In genomic region chr17:2372180-2372579, GRCh38 we compare ENCODE assay signal across 26 cellular contexts.
"Had no signal": no experiment of that assay in that cellular context is flagged by ENCODE, and none has a peak within 500 bp of the region (broad histone marks: within the 10 kb centered on the region; RNA-seq: fewer than 3 reads in every experiment).

No MANE protein-coding gene starts in this region.

- FAIRE-seq: HTR-8/SVneo, K562, RCC 7860 had no signal

- H3K4me1 Mint-ChIP-seq: IgD-negative memory B cell had no signal

- H3K4me3 ChIP-seq: K562, SJSA1, SK-N-MC had no signal

- H3K4me1 ChIP-seq: SJSA1 had no signal

- H3K9me3 ChIP-seq: SJSA1 had no signal

- H3K4me2 ChIP-seq: KMS-11 had no signal

- H3K36me3 Mint-ChIP-seq: IgD-negative memory B cell had no signal

- H3K9me3 Mint-ChIP-seq: IgD-negative memory B cell had no signal

- DNase-seq: Kasumi-1, MM.1S, NCI-H1092 treated with DMSO at 0.1 percent for 48 hours, NCI-H1417, NCI-H1436 treated with DMSO at 0.1 percent for 48 hours, NCI-H1694, NCI-H187 treated with DMSO at 0.1 percent for 48 hours, NCI-H2081, NCI-H2107, NCI-H2227 treated with DMSO at 0.1 percent for 48 hours, NCI-H446, NCI-H510A, NCI-H524 treated with DMSO at 0.1 percent for 48 hours, NCI-H69, NCI-H774, Right ventricle myocardium superior, RPMI8226, SIG-M5 had no signal

- H3K27ac ChIP-seq: HL-60, KMS-11, SJSA1, SK-N-MC had no signal

- H3K27me3 Mint-ChIP-seq: IgD-negative memory B cell had no signal

- H3K27me3 ChIP-seq: SJSA1 had no signal

- H3K9ac ChIP-seq: KMS-11 had no signal

- H3K4me3 Mint-ChIP-seq: IgD-negative memory B cell had no signal
